8 cellular contexts compared by ENCODE assay signal in genomic region chr1:153968400-153968799, GRCh38. TPM values are rescaled to one million over a fixed set of nuclear protein-coding genes. Genes with fewer than 3 reads are reported as not detected.
A peak's percentile ranks its signal among the peaks of the same experiment; 100 is the strongest.
DNase-seq lines count a peak whose midpoint lies in the region; ATAC-seq and TF ChIP-seq lines count a peak whose summit lies in the region.

No MANE protein-coding gene starts in this region.

- ATAC-seq in HG02588 (IDR thresholded peaks at IDR 0.05; ENCODE audit: unreplicated experiment), result no peak
- ATAC-seq in HG03460 (IDR thresholded peaks at IDR 0.05; ENCODE audit: unreplicated experiment), result no peak

- peaks cover 7% of the 10 kb centered on the region for H3K79me2 ChIP-seq in ACC112 (ENCODE audit: control insufficient read depth, insufficient read depth, low read length, unreplicated experiment)

- intact Hi-C loops in breast epithelium (cut with DNase I; ENCODE audit: low total_unique reads), result no loop called here

- TF ChIP-seq POLR2A in breast epithelium (IDR thresholded peaks at IDR 0.05), result no peak

- no peak overlapping the region for H3K9ac ChIP-seq in HUES48 (ENCODE audit: low read depth, low read length)

- peak overlapping the region; percentile 78 for H2AFZ ChIP-seq in ACC112 (ENCODE audit: low read length, unreplicated experiment)

- H3K36me3 ChIP-seq in ACC112 (ENCODE audit: insufficient read depth, low read length) (no peaks in the 10 kb centered on the region), HUES48 (ENCODE audit: control insufficient read depth, insufficient read depth, low read length) (peaks cover 12% of the 10 kb centered on the region; the same call in 1 of the 2 replicates), breast epithelium (no peaks in the 10 kb centered on the region), muscle layer of duodenum (ENCODE audit: control insufficient read depth in 1 of 2, insufficient read depth in 2 of 2, low read length in 2 of 2) (peaks cover 6 to 7% of the 10 kb centered on the region in 2 donors)

- no peaks in the 10 kb centered on the region for H3K27me3 ChIP-seq in ACC112 (ENCODE audit: insufficient read depth, low read length)
- H3K27me3 ChIP-seq in HUES48 (ENCODE audit: control insufficient read depth, insufficient read depth, low read length), result no peaks in the 10 kb centered on the region
- no peaks in the 10 kb centered on the region for H3K27me3 ChIP-seq in breast epithelium
- no peaks in the 10 kb centered on the region for H3K27me3 ChIP-seq in muscle layer of duodenum (ENCODE audit: low read depth, low read length)

- no peak for TF ChIP-seq CTCF in breast epithelium (IDR thresholded peaks at IDR 0.05)

- H3K4me1 ChIP-seq in ACC112 (ENCODE audit: control insufficient read depth, insufficient read depth, low read length, unreplicated experiment) (peaks cover 11% of the 10 kb centered on the region), HUES48 (ENCODE audit: control insufficient read depth, insufficient read depth, low read length) (peaks cover 18% of the 10 kb centered on the region; the same call in 1 of the 2 replicates), breast epithelium (peaks cover 0 to 18% of the 10 kb centered on the region in 2 donors), muscle layer of duodenum (ENCODE audit: control insufficient read depth in 1 of 2, insufficient read depth in 2 of 2, low read length in 2 of 2) (peaks cover 11 to 23% of the 10 kb centered on the region in 2 donors)

- H3K4me3 ChIP-seq in ACC112 (ENCODE audit: low read depth, low read length) (peak overlapping the region; percentile 81), HUES48 (ENCODE audit: low read depth, low read length) (peak overlapping the region; percentile 73), breast epithelium (peak overlapping the region; percentile 58 to 72 (median 66)), muscle layer of duodenum (ENCODE audit: low read depth in 1 of 2, low read length in 2 of 2) (peak overlapping the region; percentile 65 to 82)

- DNase-seq in breast epithelium (ENCODE audit: low spot score in 2 of 2) (no peak), EL (no peak)
- no peak for DNase-seq in activated CD4-positive, alpha-beta T cell treated with anti-CD3 and anti-CD28 coated beads for 4 hours

- no peak overlapping the region for H3K27ac ChIP-seq in ACC112 (ENCODE audit: low read depth, low read length)
- H3K27ac ChIP-seq in HUES48 (ENCODE audit: low read depth, low read length), result peak overlapping the region; percentile 98
- peak overlapping the region; percentile 83 to 88 for H3K27ac ChIP-seq in breast epithelium
- H3K27ac ChIP-seq in muscle layer of duodenum (ENCODE audit: low read length), result peak overlapping the region; percentile 90

- no peaks in the 10 kb centered on the region for H3K9me3 ChIP-seq in HUES48 (ENCODE audit: control insufficient read depth, insufficient read depth, low read length)
- no peaks in the 10 kb centered on the region for H3K9me3 ChIP-seq in breast epithelium
- H3K9me3 ChIP-seq in muscle layer of duodenum (ENCODE audit: control insufficient read depth in 1 of 2, low read length in 2 of 2), result no peaks in the 10 kb centered on the region

RNA-seq across cellular contexts. Expression of gene CREB3L4, which starts 0.7 kb away (rescaled TPM):
- 10 to 100 TPM; 10.6 to 80.5 (median 65.2) TPM for total RNA-seq in breast epithelium

RNA-seq across cellular contexts. Expression of gene SLC39A1, which starts 5.1 kb away (rescaled TPM):
- 100 to 1,000 TPM; 102 to 119 (median 111) TPM for total RNA-seq in breast epithelium

RNA-seq across cellular contexts. Expression of gene JTB, which starts 9.1 kb away (rescaled TPM):
- total RNA-seq in breast epithelium, result 100 to 1,000 TPM; 237 to 315 (median 268) TPM

RNA-seq across cellular contexts. Expression of gene CRTC2, which starts 10.0 kb away (rescaled TPM):
- 10 to 100 TPM; 16.2 to 19.7 (median 19.0) TPM for total RNA-seq in breast epithelium

RNA-seq across cellular contexts. Expression of gene RAB13, which starts 17.7 kb away (rescaled TPM):
- total RNA-seq in breast epithelium, result 10 to 100 TPM; 45.8 to 68.3 (median 62.6) TPM
